Comparison of ENCODE assay signal across 8 cellular contexts in the genomic region with DNA sequence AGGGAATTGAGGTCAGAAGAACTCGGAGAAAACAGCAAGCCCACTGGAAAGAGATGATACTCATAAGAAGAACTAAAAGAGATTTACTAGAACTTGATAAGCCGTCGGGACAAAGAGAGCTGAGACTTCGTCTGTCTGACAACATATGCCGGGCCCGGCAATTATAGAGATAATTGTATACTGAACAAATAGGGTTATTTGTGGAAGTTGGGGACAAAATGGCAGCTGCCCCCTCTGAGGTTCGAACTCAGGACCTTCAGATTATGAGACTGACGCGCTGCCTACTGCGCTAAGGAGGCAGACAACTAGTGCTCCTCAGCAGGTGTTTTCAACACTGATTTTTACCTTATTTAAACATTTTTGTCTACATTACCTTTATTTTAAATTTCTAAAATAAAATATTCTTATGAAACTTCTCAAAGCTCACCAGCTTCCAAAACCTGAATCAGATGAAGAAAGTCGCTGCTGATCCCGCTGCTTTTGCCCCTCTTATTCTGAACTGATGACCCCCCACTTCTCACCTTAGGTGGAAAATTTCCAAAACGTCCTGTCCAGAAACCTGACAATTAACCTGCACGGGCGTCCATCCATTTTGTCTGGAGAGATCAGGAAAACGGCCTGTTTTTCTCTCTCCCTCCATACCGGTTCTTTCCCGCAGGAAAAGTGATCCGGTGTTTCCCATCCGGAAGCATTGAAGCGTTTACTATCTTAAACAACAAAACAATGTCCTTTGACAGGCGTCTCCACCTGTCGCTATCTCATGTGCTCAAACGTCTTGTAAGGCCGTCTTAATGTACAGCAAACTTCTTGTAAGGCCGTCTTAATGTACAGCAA. TPM values are rescaled to one million over a fixed set of nuclear protein-coding genes. Genes with fewer than 3 reads are reported as not detected.
DNase-seq lines count a peak whose midpoint lies in the region; ATAC-seq and TF ChIP-seq lines count a peak whose summit lies in the region.

No MANE protein-coding gene starts in this region.

- peaks cover 27% of the 10 kb centered on the region for H3K4me1 Mint-ChIP-seq in HFFc6 (ENCODE audit: low read depth)
- peaks cover 14% of the 10 kb centered on the region for H3K4me1 Mint-ChIP-seq in activated CD4-positive, alpha-beta T cell treated with anti-CD3 and anti-CD28 coated beads for 36 hours

- H3K36me3 Mint-ChIP-seq in HFFc6 (ENCODE audit: low read depth) = peaks cover 4% of the 10 kb centered on the region; the same call in 1 of the 2 replicates
- no peaks in the 10 kb centered on the region for H3K36me3 Mint-ChIP-seq in activated CD4-positive, alpha-beta T cell treated with anti-CD3 and anti-CD28 coated beads for 36 hours (ENCODE audit: low read depth)

- ATAC-seq in activated CD4-positive, alpha-beta T cell treated with anti-CD3 and anti-CD28 coated beads for 36 hours = peak; percentile 80
- ATAC-seq in HG03097 (IDR thresholded peaks at IDR 0.05; ENCODE audit: low FRiP score, unreplicated experiment) = no peak

- peaks cover 0 to 9% (median 0%) of the 10 kb centered on the region in 45 donors for H3K27me3 ChIP-seq in dorsolateral prefrontal cortex

- POLR2A ChIA-PET in activated CD4-positive, alpha-beta T cell treated with anti-CD3 and anti-CD28 coated beads for 36 hours (lab: Charles Lee) = no interaction called here

- H3K4me3 Mint-ChIP-seq in HFFc6 = peak overlapping the region; percentile 88
- H3K4me3 Mint-ChIP-seq in activated CD4-positive, alpha-beta T cell treated with anti-CD3 and anti-CD28 coated beads for 36 hours = peak overlapping the region; percentile 81

- peak overlapping the region in 57 of 59 donors; percentile 12 to 66 (median 46) for H3K4me3 ChIP-seq in dorsolateral prefrontal cortex

- TF ChIP-seq CTCF in HFFc6 (IDR thresholded peaks at IDR 0.05) = no peak
- peak in 2 of 56 donors; percentile 4 to 15 for TF ChIP-seq CTCF in dorsolateral prefrontal cortex (IDR thresholded peaks at IDR 0.05 in 54 of 56, conservative IDR thresholded peaks at IDR 0.05 in 2 of 56; ENCODE audit: low read depth in 1 of 56, partially characterized antibody in 56 of 56)

- CTCF ChIA-PET in activated CD4-positive, alpha-beta T cell treated with anti-CD3 and anti-CD28 coated beads for 36 hours (lab: Charles Lee) = interaction anchor here (1.3 to 1.9 kb wide), 2 partner anchors 28 to 115 kb away, joined by 5 to 7 read pairs; no protein-coding TSS in a partner anchor

- peak; percentile 91 for DNase-seq in DMS 273 (lab: John Stamatoyannopoulos, UW; ENCODE audit: unreplicated experiment)
- DNase-seq in HFFc6 = peak; percentile 69
- DNase-seq in NCI-H226 = peak; percentile 48
- DNase-seq in activated CD4-positive, alpha-beta T cell treated with anti-CD3 and anti-CD28 coated beads for 36 hours = peak; percentile 78
- DNase-seq in dorsolateral prefrontal cortex = peak in 2 of 10 donors; percentile 43 to 58
- DNase-seq in medulla oblongata (ENCODE audit: extremely low spot score) = peak; percentile 28
- DNase-seq in stimulated activated CD8-positive, alpha-beta memory T cell treated with anti-CD3 and anti-CD28 coated beads, Interleukin-4, amount 100 ng/mL, for 24 hours (ENCODE audit: low read depth) = peak; percentile 45

- H3K27ac Mint-ChIP-seq in HFFc6 = peak overlapping the region; percentile 38; the same call in 1 of the 2 replicates
- peak overlapping the region; percentile 52 for H3K27ac Mint-ChIP-seq in activated CD4-positive, alpha-beta T cell treated with anti-CD3 and anti-CD28 coated beads for 36 hours

- intact Hi-C loops in activated CD4-positive, alpha-beta T cell treated with anti-CD3 and anti-CD28 coated beads for 36 hours (cut with DNase I, micrococcal nuclease) = loop anchor here (1.0 kb wide), 1 partner anchor 9 kb away; no protein-coding TSS in a partner anchor
- intact Hi-C loops in dorsolateral prefrontal cortex (cut with DNase I) = no loop called here

- no peak overlapping the region for H3K27ac ChIP-seq in dorsolateral prefrontal cortex

- peaks cover 4% of the 10 kb centered on the region; the same call in 1 of the 2 replicates for H3K9me3 Mint-ChIP-seq in HFFc6
- H3K9me3 Mint-ChIP-seq in activated CD4-positive, alpha-beta T cell treated with anti-CD3 and anti-CD28 coated beads for 36 hours (ENCODE audit: low read depth) = no peaks in the 10 kb centered on the region

- peaks cover 6% of the 10 kb centered on the region for H3K27me3 Mint-ChIP-seq in HFFc6 (ENCODE audit: insufficient read depth)
- peaks cover 4% of the 10 kb centered on the region for H3K27me3 Mint-ChIP-seq in activated CD4-positive, alpha-beta T cell treated with anti-CD3 and anti-CD28 coated beads for 36 hours

RNA-seq across cellular contexts. Expression of gene TRIM27, which starts 29.5 kb away (rescaled TPM):
- 10 to 100 TPM; 35.9 to 40.6 (median 39.3) TPM for total RNA-seq in HFFc6 (2021; fragmentation: NEBNext Ultra II Directional; extraction: Animal tissue kit (Norgen Biotek cat#: 25700))
- 10 to 100 TPM; 48.5 to 54.6 TPM for total RNA-seq in activated CD4-positive, alpha-beta T cell treated with anti-CD3 and anti-CD28 coated beads for 36 hours
- total RNA-seq in dorsolateral prefrontal cortex = 10 to 100 TPM; 31.7 to 61.4 (median 42.6) TPM

RNA-seq across cellular contexts. Expression of gene ZNF311, which starts 51.9 kb away (rescaled TPM):
- total RNA-seq in HFFc6 (2021; fragmentation: NEBNext Ultra II Directional; extraction: Animal tissue kit (Norgen Biotek cat#: 25700)) = under 1 TPM; 0.17 to 0.34 (median 0.21) TPM
- 1 to 10 TPM in 1 of 2 experiments, under 1 TPM in 1; 0.98 to 1.0 TPM for total RNA-seq in activated CD4-positive, alpha-beta T cell treated with anti-CD3 and anti-CD28 coated beads for 36 hours
- 1 to 10 TPM in 21 of 120 experiments, under 1 TPM in 96, not detected in 3; 0.16 to 1.7 (median 0.59) TPM for total RNA-seq in dorsolateral prefrontal cortex

Comparison
In these comparisons a context has a peak if more than half of its experiments do, and no peak if none do; other contexts are left out.
1. intact Hi-C loops: an anchor here in activated CD4-positive, alpha-beta T cell treated with anti-CD3 and anti-CD28 coated beads for 36 hours (1.0 kb wide); none called in dorsolateral prefrontal cortex.